ENCODE assay signal across 5 cellular contexts in genomic region chr10:47725740-47726139, GRCh38. TPM values are rescaled to one million over a fixed set of nuclear protein-coding genes. Genes with fewer than 3 reads are reported as not detected.
"Had no signal": no experiment of that assay in that cellular context is flagged by ENCODE, and none has a peak within 500 bp of the region (broad histone marks: within the 10 kb centered on the region; RNA-seq: fewer than 3 reads in every experiment).

No MANE protein-coding gene starts in this region.

RNA-seq across cellular contexts. Expression of gene SYT15B, which starts 37.7 kb away (rescaled TPM):
- total RNA-seq: myocyte; natural killer cell treated with Interleukin-12 subunit alpha and Interleukin-12 subunit beta and Interleukin-15 and Interleukin-18, amount 100 ng/mL, for 72 hours; pulmonary artery endothelial cell; skeletal muscle tissue had no signal
- polyA plus RNA-seq: naive thymus-derived CD8-positive, alpha-beta T cell had no signal
